Comparison of ENCODE assay signal across 20 cellular contexts in genomic region chr5:90294604-90295003, GRCh38.
DNase-seq lines count a peak whose midpoint lies in the region; ATAC-seq and TF ChIP-seq lines count a peak whose summit lies in the region.
"Had no signal": no experiment of that assay in that cellular context is flagged by ENCODE, and none has a peak within 500 bp of the region (broad histone marks: within the 10 kb centered on the region; RNA-seq: fewer than 3 reads in every experiment).

No MANE protein-coding gene starts in this region.

- no peaks in the 10 kb centered on the region for H3K9me3 ChIP-seq in Caco-2

- TF ChIP-seq CTCF in Caco-2 (IDR thresholded peaks at IDR 0.05; ENCODE audit: insufficient read depth in 1 of 2, low read depth in 1 of 2, low read length in 1 of 2, severe bottlenecking in 1 of 2, unreplicated experiment in 1 of 2) (peak; percentile 44), GM12864 (IDR thresholded peaks at IDR 0.05; ENCODE audit: low read depth, low read length, missing control alignments) (peak; percentile 27), astrocyte of the cerebellum (IDR thresholded peaks at IDR 0.05; ENCODE audit: low read depth, low read length, missing control alignments) (peak; percentile 15)

- ATAC-seq in GM19455 (IDR thresholded peaks at IDR 0.05; ENCODE audit: unreplicated experiment) (no peak), GM21825 (IDR thresholded peaks at IDR 0.05; ENCODE audit: unreplicated experiment) (no peak), GM21360 (IDR thresholded peaks at IDR 0.05; ENCODE audit: unreplicated experiment) (no peak)
- ATAC-seq: naive thymus-derived CD8-positive, alpha-beta T cell had no signal

- DNase-seq in Caco-2 (peak in 1 of 2 experiments; percentile 36), GM12864 (ENCODE audit: low read depth) (no peak), NCI-H146 treated with DMSO at 0.1 percent for 48 hours (lab: John Stamatoyannopoulos, UW; ENCODE audit: unreplicated experiment) (peak; percentile 34), astrocyte of the cerebellum (ENCODE audit: low read depth) (no peak), NOMO-1 treated with DMSO at 0.1 percent for 48 hours (lab: John Stamatoyannopoulos, UW; ENCODE audit: unreplicated experiment) (no peak)
- DNase-seq: activated CD4-positive, alpha-beta memory T cell treated with anti-CD3 and anti-CD28 coated beads for 36 hours; activated naive CD4-positive, alpha-beta T cell treated with anti-CD3 and anti-CD28 coated beads, Interleukin-2, amount 10 ng/mL, durations not matched to agents 7 days and 5 days; activated T-cell treated with anti-CD3 and anti-CD28 coated beads, Interleukin-2, amount 50 U/mL, for 1 hour; aorta; GF-D8; hippocampal formation; naive thymus-derived CD8-positive, alpha-beta T cell; NCI-H2029; stimulated activated CD4-positive, alpha-beta T cell treated with anti-CD3 and anti-CD28 coated beads, Interleukin-2, amount 100 ng/mL, for 48 hours; T-helper 1 cell had no signal

- CTCF ChIA-PET in Caco-2 (lab: Charles Lee) = no interaction called here

- no peaks in the 10 kb centered on the region for H3K9me3 Mint-ChIP-seq in Caco-2 (ENCODE audit: unreplicated experiment)
- H3K9me3 Mint-ChIP-seq: activated CD4-positive, alpha-beta memory T cell treated with anti-CD3 and anti-CD28 coated beads for 36 hours; activated naive CD4-positive, alpha-beta T cell treated with anti-CD3 and anti-CD28 coated beads, Interleukin-2, amount 10 ng/mL, durations not matched to agents 7 days and 5 days; naive thymus-derived CD8-positive, alpha-beta T cell had no signal

- H3K4me3 ChIP-seq in Caco-2 (ENCODE audit: low read depth, low read length) (no peak overlapping the region), GM12864 (ENCODE audit: low read depth, low read length) (no peak overlapping the region), astrocyte of the cerebellum (ENCODE audit: low read depth, low read length) (no peak overlapping the region)
- H3K4me3 ChIP-seq: GM23248 had no signal

- H3K36me3 Mint-ChIP-seq in Caco-2 (ENCODE audit: insufficient read depth, unreplicated experiment) = no peaks in the 10 kb centered on the region
- H3K36me3 Mint-ChIP-seq: activated CD4-positive, alpha-beta memory T cell treated with anti-CD3 and anti-CD28 coated beads for 36 hours; activated naive CD4-positive, alpha-beta T cell treated with anti-CD3 and anti-CD28 coated beads, Interleukin-2, amount 10 ng/mL, durations not matched to agents 7 days and 5 days; naive thymus-derived CD8-positive, alpha-beta T cell had no signal

- intact Hi-C loops in Caco-2 (cut with micrococcal nuclease; ENCODE audit: unreplicated experiment) = loop anchor here (1.0 to 2.0 kb wide), 2 partner anchors 14 to 92 kb away; no protein-coding TSS in a partner anchor

- peaks cover 13% of the 10 kb centered on the region for H3K4me1 ChIP-seq in Caco-2
- H3K4me1 ChIP-seq: parathyroid adenoma had no signal

- no peaks in the 10 kb centered on the region for H3K27me3 ChIP-seq in Caco-2 (replicated peaks; ENCODE audit: control insufficient read depth, insufficient read depth, low read length)

- in situ Hi-C loops in astrocyte of the cerebellum (cut with HindIII; ENCODE audit: low sequenced_read_pairs) = loop anchor here (10.0 kb wide), 1 partner anchor 60 kb away; no protein-coding TSS in a partner anchor

- no peaks in the 10 kb centered on the region for H3K27me3 Mint-ChIP-seq in Caco-2 (ENCODE audit: insufficient read depth, unreplicated experiment)
- H3K27me3 Mint-ChIP-seq: activated naive CD4-positive, alpha-beta T cell treated with anti-CD3 and anti-CD28 coated beads, Interleukin-2, amount 10 ng/mL, durations not matched to agents 7 days and 5 days had no signal

- no peak overlapping the region for H3K27ac Mint-ChIP-seq in Caco-2 (ENCODE audit: unreplicated experiment)
- H3K27ac Mint-ChIP-seq: activated CD4-positive, alpha-beta memory T cell treated with anti-CD3 and anti-CD28 coated beads for 36 hours; activated naive CD4-positive, alpha-beta T cell treated with anti-CD3 and anti-CD28 coated beads, Interleukin-2, amount 10 ng/mL, durations not matched to agents 7 days and 5 days; naive thymus-derived CD8-positive, alpha-beta T cell had no signal

- POLR2A ChIA-PET in Caco-2 (lab: Charles Lee) = no interaction called here

- H3K36me3 ChIP-seq in Caco-2 (ENCODE audit: control insufficient read depth, insufficient read depth, low read length) = no peaks in the 10 kb centered on the region

- no peak overlapping the region for H3K4me3 Mint-ChIP-seq in Caco-2 (ENCODE audit: unreplicated experiment)
- H3K4me3 Mint-ChIP-seq: activated CD4-positive, alpha-beta memory T cell treated with anti-CD3 and anti-CD28 coated beads for 36 hours; activated naive CD4-positive, alpha-beta T cell treated with anti-CD3 and anti-CD28 coated beads, Interleukin-2, amount 10 ng/mL, durations not matched to agents 7 days and 5 days; naive thymus-derived CD8-positive, alpha-beta T cell had no signal

- H3K4me1 Mint-ChIP-seq in Caco-2 (ENCODE audit: low read depth, unreplicated experiment) = peaks cover 12% of the 10 kb centered on the region
- H3K4me1 Mint-ChIP-seq: activated naive CD4-positive, alpha-beta T cell treated with anti-CD3 and anti-CD28 coated beads, Interleukin-2, amount 10 ng/mL, durations not matched to agents 7 days and 5 days; naive thymus-derived CD8-positive, alpha-beta T cell had no signal

- no TSS peak for BruUV-seq in Caco-2 (replicated peaks; lab: Mats Ljungman, UMichigan)
